Comparison of ENCODE assay signal across 8 cellular contexts in genomic region chr1:36387141-36387949, GRCh38. TPM values are rescaled to one million over a fixed set of nuclear protein-coding genes. Genes with fewer than 3 reads are reported as not detected.
DNase-seq lines count a peak whose midpoint lies in the region; ATAC-seq, FAIRE-seq and TF ChIP-seq lines count a peak whose summit lies in the region.

No MANE protein-coding gene starts in this region.

- no peak for TF ChIP-seq POLR2A in upper lobe of left lung (IDR thresholded peaks at IDR 0.05)

- TF ChIP-seq CTCF in bronchial epithelial cell (IDR thresholded peaks at IDR 0.05; ENCODE audit: insufficient read depth, low read length, severe bottlenecking) = no peak
- no peak for TF ChIP-seq CTCF in lung (IDR thresholded peaks at IDR 0.05; ENCODE audit: control extremely low read depth, extremely low read depth)
- no peak for TF ChIP-seq CTCF in upper lobe of left lung (IDR thresholded peaks at IDR 0.05)

- no peaks in the 10 kb centered on the region for H3K27me3 ChIP-seq in bronchial epithelial cell (ENCODE audit: control insufficient read depth, insufficient read depth, low read length)
- H3K27me3 ChIP-seq in lung (ENCODE audit: control insufficient read depth, insufficient read depth) = no peaks in the 10 kb centered on the region
- no peaks in the 10 kb centered on the region for H3K27me3 ChIP-seq in upper lobe of left lung

- WGBS in lung, 2 donors = 59 to 60% methylated on average over 10 of the region's 10 CpGs
- WGBS in upper lobe of left lung, 2 donors = 59 to 70% methylated on average over 10 of the region's 10 CpGs

- H3K36me3 ChIP-seq in bronchial epithelial cell (ENCODE audit: control insufficient read depth, insufficient read depth, low read length) (peaks cover 7% of the 10 kb centered on the region), lung (ENCODE audit: control insufficient read depth in 2 of 2, insufficient read depth in 2 of 2, low read length in 2 of 2) (peaks cover 0 to 15% of the 10 kb centered on the region in 2 donors), upper lobe of left lung (peaks cover 0 to 20% (median 13%) of the 10 kb centered on the region in 4 donors)

- H3K27ac ChIP-seq in lung (ENCODE audit: low read depth in 1 of 2, low read length in 1 of 2) (peak overlapping the region; percentile 95 to 99), upper lobe of left lung (peak overlapping the region; percentile 95 to 100 (median 97))

- H3K4me3 ChIP-seq in bronchial epithelial cell (ENCODE audit: low read depth, low read length) = no peak overlapping the region
- H3K4me3 ChIP-seq in lung = no peak overlapping the region
- peak overlapping the region in 2 of 4 donors; percentile 74 to 97 for H3K4me3 ChIP-seq in upper lobe of left lung

- H3K9me3 ChIP-seq in lung (ENCODE audit: control insufficient read depth in 2 of 2, insufficient read depth in 1 of 2, low read length in 1 of 2) (no peaks in the 10 kb centered on the region), upper lobe of left lung (no peaks in the 10 kb centered on the region)

- H3K4me1 ChIP-seq in lung (ENCODE audit: control insufficient read depth in 2 of 2, insufficient read depth in 2 of 2, low read length in 2 of 2) (peaks cover 12 to 16% of the 10 kb centered on the region in 2 donors), upper lobe of left lung (peaks cover 37 to 46% (median 41%) of the 10 kb centered on the region in 4 donors)

- DNase-seq in ELR (ENCODE audit: low read depth) = peak; percentile 74
- DNase-seq in NOMO-1 treated with DMSO at 0.1 percent for 48 hours (lab: John Stamatoyannopoulos, UW; ENCODE audit: unreplicated experiment) = peak; percentile 71
- peak; percentile 71 for DNase-seq in bronchial epithelial cell (ENCODE audit: low read depth)
- no peak for DNase-seq in lung (ENCODE audit: low spot score)
- DNase-seq in upper lobe of left lung = no peak
- DNase-seq in RKO (ENCODE audit: low spot score) = no peak
- no peak for DNase-seq in ecto neural progenitor cell (ENCODE audit: low spot score)

- ATAC-seq in lung (ENCODE audit: insufficient read depth, low FRiP score) (peak; percentile 1), upper lobe of left lung (ENCODE audit: low FRiP score in 2 of 2) (peak in 1 of 2 donors; percentile 31), GM18511 (IDR thresholded peaks at IDR 0.05; ENCODE audit: unreplicated experiment) (no peak)

- no peak for FAIRE-seq in bronchial epithelial cell (lab: Jason Lieb, UNC)

- TF ChIP-seq EP300 in upper lobe of left lung (IDR thresholded peaks at IDR 0.05) = no peak

RNA-seq across cellular contexts. Expression of gene STK40, which starts 1.6 kb away (rescaled TPM):
- total RNA-seq in bronchial epithelial cell = 9.0 and 12.3 TPM in 2 replicates
- total RNA-seq in lung = 10 to 100 TPM; 25.4 to 82.9 TPM
- 10 to 100 TPM; 26.0 to 71.3 TPM for polyA plus RNA-seq in lung
- total RNA-seq in upper lobe of left lung = 100 to 1,000 TPM in 1 of 6 donors, 10 to 100 TPM in 5; 26.2 to 100 (median 69.1) TPM

RNA-seq across cellular contexts. Expression of gene LSM10, which starts 10.4 kb away (rescaled TPM):
- 7.6 and 11.5 TPM in 2 replicates for total RNA-seq in bronchial epithelial cell
- 10 to 100 TPM; 10.7 to 42.6 TPM for total RNA-seq in lung
- 10 to 100 TPM; 47.0 to 70.6 TPM for polyA plus RNA-seq in lung
- 10 to 100 TPM; 19.1 to 54.6 (median 35.8) TPM for total RNA-seq in upper lobe of left lung

Comparison
In these comparisons a context has a peak if more than half of its experiments do, and no peak if none do; other contexts are left out.
1. DNase-seq: peak in ELR (single experiment), NOMO-1 treated with DMSO at 0.1 percent for 48 hours (single experiment) and bronchial epithelial cell (single experiment); none in lung (single experiment), upper lobe of left lung (0 of 2), RKO (single experiment) and ecto neural progenitor cell (single experiment).